ENCODE assay signal across 8 cellular contexts in genomic region chr15:34336947-34337556, GRCh38. TPM values are rescaled to one million over a fixed set of nuclear protein-coding genes. Genes with fewer than 3 reads are reported as not detected.
A peak's percentile ranks its signal among the peaks of the same experiment; 100 is the strongest.
DNase-seq lines count a peak whose midpoint lies in the region; ATAC-seq and TF ChIP-seq lines count a peak whose summit lies in the region.

No MANE protein-coding gene starts in this region.

- no peak overlapping the region for H3K23ac ChIP-seq in trophoblast cell (ENCODE audit: low read length)

- H3K27ac ChIP-seq in HUES48 (ENCODE audit: low read depth, low read length) (peak overlapping the region; percentile 96), trophoblast cell (ENCODE audit: low read depth, low read length) (no peak overlapping the region)

- H2BK120ac ChIP-seq in trophoblast cell (ENCODE audit: insufficient read depth, low read length, poor library complexity): no peak overlapping the region

- H3K4me1 ChIP-seq in HUES48 (ENCODE audit: control insufficient read depth, insufficient read depth, low read length) (no peaks in the 10 kb centered on the region), trophoblast cell (ENCODE audit: control insufficient read depth in 1 of 2, insufficient read depth in 2 of 2, low read length in 2 of 2) (peaks cover 4 to 10% of the 10 kb centered on the region in 2 experiments)

- H3K4me3 ChIP-seq in AG10803 (ENCODE audit: low read length): peak overlapping the region; percentile 93
- peak overlapping the region; percentile 89 for H3K4me3 ChIP-seq in HUES48 (ENCODE audit: low read depth, low read length)
- H3K4me3 ChIP-seq in foreskin fibroblast (ENCODE audit: low read depth in 1 of 2, low read length in 2 of 2): peak overlapping the region; percentile 87 to 91
- peak overlapping the region; percentile 87 for H3K4me3 ChIP-seq in trophoblast cell (ENCODE audit: low read depth, low read length)

- peaks cover 2% of the 10 kb centered on the region for H3K79me2 ChIP-seq in trophoblast cell (ENCODE audit: control insufficient read depth, insufficient read depth, low read length, poor library complexity)

- H2AK5ac ChIP-seq in trophoblast cell (ENCODE audit: low read length): no peak overlapping the region

- H4K12ac ChIP-seq in trophoblast cell (ENCODE audit: low read depth, low read length): peak overlapping the region; percentile 4

- H3K27me3 ChIP-seq in HUES48 (ENCODE audit: control insufficient read depth, insufficient read depth, low read length) (no peaks in the 10 kb centered on the region), trophoblast cell (ENCODE audit: insufficient read depth, low read length) (no peaks in the 10 kb centered on the region)

- peak overlapping the region; percentile 85 for H3K18ac ChIP-seq in trophoblast cell (ENCODE audit: low read length)

- H3K9ac ChIP-seq in HUES48 (ENCODE audit: low read depth, low read length) (0 out of 2 replicates have a peak overlapping the region, but pooled peaks have one; percentile 84), trophoblast cell (ENCODE audit: low read length) (peak overlapping the region; percentile 54)

- H3K14ac ChIP-seq in trophoblast cell (ENCODE audit: low read length): peak overlapping the region; percentile 3

- H4K8ac ChIP-seq in trophoblast cell (ENCODE audit: low read depth, low read length): peak overlapping the region; percentile 97

- H2BK5ac ChIP-seq in trophoblast cell (ENCODE audit: low read depth, low read length, poor library complexity): no peak overlapping the region

- H2AFZ ChIP-seq in trophoblast cell (ENCODE audit: insufficient read depth, low read length, poor library complexity): peak overlapping the region; percentile 98

- H3K4ac ChIP-seq in trophoblast cell (ENCODE audit: low read depth, low read length): no peak overlapping the region

- H4K91ac ChIP-seq in trophoblast cell (ENCODE audit: low read depth, low read length): no peak overlapping the region

- ATAC-seq in GM19324 (IDR thresholded peaks at IDR 0.05; ENCODE audit: low FRiP score, unreplicated experiment) (peak; percentile 10), GM19463 (IDR thresholded peaks at IDR 0.05; ENCODE audit: unreplicated experiment) (no peak), GM18858 (IDR thresholded peaks at IDR 0.05; ENCODE audit: unreplicated experiment) (no peak)

- DNase-seq in AG10803 (ENCODE audit: low read depth) (no peak), foreskin fibroblast (no peak), trophoblast cell (no peak)
- DNase-seq in activated CD8-positive, alpha-beta memory T cell treated with anti-CD3 and anti-CD28 coated beads for 24 hours: peak; percentile 73

- H3K36me3 ChIP-seq in HUES48 (ENCODE audit: control insufficient read depth, insufficient read depth, low read length) (peaks cover 30% of the 10 kb centered on the region), trophoblast cell (ENCODE audit: control insufficient read depth in 1 of 2, insufficient read depth in 2 of 2, low read length in 2 of 2) (peaks cover 7 to 8% of the 10 kb centered on the region in 2 experiments)

- TF ChIP-seq CTCF in AG10803 (conservative IDR thresholded peaks at IDR 0.05; ENCODE audit: low read length) (no peak), foreskin fibroblast (IDR thresholded peaks at IDR 0.05; ENCODE audit: low read depth, low read length) (no peak)

- peak overlapping the region; percentile 95 for H3K4me2 ChIP-seq in trophoblast cell (ENCODE audit: low read length)

- H3K79me1 ChIP-seq in trophoblast cell (ENCODE audit: low read length): peaks cover 2% of the 10 kb centered on the region

- H3K9me3 ChIP-seq in HUES48 (ENCODE audit: control insufficient read depth, insufficient read depth, low read length) (no peaks in the 10 kb centered on the region), trophoblast cell (ENCODE audit: insufficient read depth, low read depth, low read length) (peaks cover 2% of the 10 kb centered on the region)

- H2BK12ac ChIP-seq in trophoblast cell (ENCODE audit: low read length): no peak overlapping the region

- WGBS in trophoblast cell (ENCODE audit: extremely low coverage, insufficient coverage, insufficient read length): no CpG with 5 or more reads among the region's 26 CpGs

RNA-seq across cellular contexts. Expression of gene SLC12A6, which starts 0.5 kb away (rescaled TPM):
- 6.9 and 7.7 TPM in 2 replicates for polyA plus RNA-seq in trophoblast cell (2013)

RNA-seq across cellular contexts. Expression of gene NOP10, which starts 5.9 kb away (rescaled TPM):
- polyA plus RNA-seq in trophoblast cell (2013): 349 TPM in 2 replicates

RNA-seq across cellular contexts. Expression of gene NUTM1, which starts 6.1 kb away (rescaled TPM):
- 0.01 TPM in 1 of 2 replicates, not detected in the other for polyA plus RNA-seq in trophoblast cell (2013)

RNA-seq across cellular contexts. Expression of gene LPCAT4, which starts 29.9 kb away (rescaled TPM):
- 35.0 and 37.8 TPM in 2 replicates for polyA plus RNA-seq in trophoblast cell (2013)
